17 cellular contexts compared by ENCODE assay signal in genomic region chr11:61645179-61645868, GRCh38. TPM values are rescaled to one million over a fixed set of nuclear protein-coding genes. Genes with fewer than 3 reads are reported as not detected.
DNase-seq lines count a peak whose midpoint lies in the region; ATAC-seq, FAIRE-seq and TF ChIP-seq lines count a peak whose summit lies in the region.
"Had no signal": no experiment of that assay in that cellular context is flagged by ENCODE, and none has a peak within 500 bp of the region (broad histone marks: within the 10 kb centered on the region; RNA-seq: fewer than 3 reads in every experiment).

No MANE protein-coding gene starts in this region.

- FAIRE-seq in A549 (lab: Jason Lieb, UNC), result no peak
- FAIRE-seq: H54, RCC 7860 had no signal

- no peak for TF ChIP-seq EP300 in A549 (IDR thresholded peaks at IDR 0.05)

- H3K9me3 ChIP-seq in A549 (no peaks in the 10 kb centered on the region), RWPE2 (ENCODE audit: severe bottlenecking) (no peaks in the 10 kb centered on the region), right atrium auricular region (no peaks in the 10 kb centered on the region), tibial artery (no peaks in the 10 kb centered on the region)

- POLR2A ChIA-PET in A549 (lab: Yijun Ruan, JAX), result no interaction called here

- DNase-seq in A549 (ENCODE audit: low read depth in 1 of 2, low spot score in 1 of 2), result no peak
- DNase-seq in LHCN-M2 (ENCODE audit: low read depth), result peak; percentile 27
- DNase-seq in RWPE2 (ENCODE audit: low spot score), result no peak
- DNase-seq in right atrium auricular region (ENCODE audit: low spot score), result no peak
- DNase-seq in activated T-cell treated with anti-CD3 and anti-CD28 coated beads, Interleukin-2, amount 50 U/mL, for 72 hours, result no peak
- DNase-seq in tibial artery, result no peak
- DNase-seq in inferior parietal cortex (ENCODE audit: extremely low spot score), result no peak
- DNase-seq: activated CD4-positive, alpha-beta T cell treated with anti-CD3 and anti-CD28 coated beads, Interleukin-2, amount 50 U/mL, for 4 hours; aorta; COR-L47; dermis blood vessel endothelial cell; mesendoderm; NCI-H2227 treated with DMSO at 0.1 percent for 48 hours; stimulated activated CD4-positive, alpha-beta T cell treated with anti-CD3 and anti-CD28 coated beads, Interleukin-12 subunit alpha, Interleukin-12 subunit beta, amount 100 ng/mL, for 4 hours had no signal

- CTCF ChIA-PET in A549 (lab: Yijun Ruan, JAX), result interaction anchor here (0.6 to 3.1 kb wide), 9 partner anchors 17 to 210 kb away, joined by 3 to 14 read pairs (median 4); no protein-coding TSS in a partner anchor

- no peak overlapping the region for H3K27ac Mint-ChIP-seq in activated T-cell treated with anti-CD3 and anti-CD28 coated beads, Interleukin-2, amount 50 U/mL, for 72 hours

- no peak overlapping the region for H3K4me2 ChIP-seq in A549

- TF ChIP-seq CTCF in A549 (IDR thresholded peaks at IDR 0.05) (no peak), RWPE2 (IDR thresholded peaks at IDR 0.05; ENCODE audit: poor library complexity, severe bottlenecking) (no peak), right atrium auricular region (IDR thresholded peaks at IDR 0.05) (no peak), tibial artery (IDR thresholded peaks at IDR 0.05) (no peak)

- no peaks in the 10 kb centered on the region for H3K9me3 Mint-ChIP-seq in activated T-cell treated with anti-CD3 and anti-CD28 coated beads, Interleukin-2, amount 50 U/mL, for 72 hours

- intact Hi-C loops in tibial artery (cut with DNase I; ENCODE audit: low total_unique reads), result no loop called here

- no peak for TF ChIP-seq RAD21 in A549 (conservative IDR thresholded peaks at IDR 0.05 in 1 of 2, IDR thresholded peaks at IDR 0.05 in 1 of 2)

- no peak overlapping the region for H3K4me3 ChIP-seq in A549
- H3K4me3 ChIP-seq in RWPE2 (ENCODE audit: severe bottlenecking), result no peak overlapping the region
- H3K4me3 ChIP-seq in right atrium auricular region, result no peak overlapping the region
- no peak overlapping the region for H3K4me3 ChIP-seq in tibial artery

- H3K27me3 Mint-ChIP-seq in activated T-cell treated with anti-CD3 and anti-CD28 coated beads, Interleukin-2, amount 50 U/mL, for 72 hours (ENCODE audit: low read depth), result peaks cover 6% of the 10 kb centered on the region

- no peak for TF ChIP-seq POLR2A in A549 (IDR thresholded peaks at IDR 0.05; ENCODE audit: low read length)

- H3K4me1 Mint-ChIP-seq in activated T-cell treated with anti-CD3 and anti-CD28 coated beads, Interleukin-2, amount 50 U/mL, for 72 hours (ENCODE audit: low read depth), result no peaks in the 10 kb centered on the region

- WGBS in A549 (ENCODE audit: missing lambda C conversion rate), result 69% methylated on average over 9 of the region's 9 CpGs

- no peak overlapping the region for H3K4me3 Mint-ChIP-seq in activated T-cell treated with anti-CD3 and anti-CD28 coated beads, Interleukin-2, amount 50 U/mL, for 72 hours

- H3K27me3 ChIP-seq in RWPE2 (ENCODE audit: insufficient read depth, poor library complexity, severe bottlenecking) (no peaks in the 10 kb centered on the region), right atrium auricular region (no peaks in the 10 kb centered on the region), tibial artery (peaks cover 0 to 9% of the 10 kb centered on the region in 2 donors)

- ATAC-seq in A549, result peak; percentile 30 to 31; a peak in 2 of 6 replicates
- 0 out of 3 replicates have a peak, but pooled peaks have one; percentile 14 for ATAC-seq in RWPE2 (ENCODE audit: low read depth)
- no peak for ATAC-seq in HG02798 (IDR thresholded peaks at IDR 0.05; ENCODE audit: poor library complexity, unreplicated experiment)
- ATAC-seq in activated T-cell treated with anti-CD3 and anti-CD28 coated beads, Interleukin-2, amount 50 U/mL, for 72 hours (replicated peaks in 1 of 2), result no peak

- H3K27ac ChIP-seq in A549 (no peak overlapping the region), RWPE2 (ENCODE audit: poor library complexity, severe bottlenecking) (no peak overlapping the region), right atrium auricular region (peak overlapping the region; percentile 8 to 31), tibial artery (no peak overlapping the region)

- H3K36me3 ChIP-seq in RWPE2 (ENCODE audit: low read depth) (no peaks in the 10 kb centered on the region), right atrium auricular region (no peaks in the 10 kb centered on the region), tibial artery (no peaks in the 10 kb centered on the region)

- H3K36me3 Mint-ChIP-seq in activated T-cell treated with anti-CD3 and anti-CD28 coated beads, Interleukin-2, amount 50 U/mL, for 72 hours (ENCODE audit: insufficient read depth in 2 of 2), result no peaks in the 10 kb centered on the region

- no peaks in the 10 kb centered on the region for H3K4me1 ChIP-seq in A549
- H3K4me1 ChIP-seq in RWPE2 (ENCODE audit: insufficient read depth, poor library complexity, severe bottlenecking), result no peaks in the 10 kb centered on the region
- H3K4me1 ChIP-seq in right atrium auricular region, result no peaks in the 10 kb centered on the region
- no peaks in the 10 kb centered on the region for H3K4me1 ChIP-seq in tibial artery

TF ChIP-seq in A549, 52 proteins besides CTCF, POLR2A, EP300 and RAD21:
- TF ChIP-seq TP53 (CRISPR knock-in tag; IDR thresholded peaks at IDR 0.05) (no peak), NFE2L2 (conservative IDR thresholded peaks at IDR 0.05; ENCODE audit: low read length) (no peak), FOSB (CRISPR knock-in tag; IDR thresholded peaks at IDR 0.05) (no peak), BHLHE40 (IDR thresholded peaks at IDR 0.05; ENCODE audit: low read depth, low read length) (no peak), HES2 (IDR thresholded peaks at IDR 0.05) (no peak), HEYL (CRISPR knock-in tag; IDR thresholded peaks at IDR 0.05) (no peak), MYC (IDR thresholded peaks at IDR 0.05; ENCODE audit: borderline replicate concordance, low read length) (no peak), ELK1 (IDR thresholded peaks at IDR 0.05; ENCODE audit: low read depth, low read length) (no peak), RCOR1 (IDR thresholded peaks at IDR 0.05; ENCODE audit: low read depth, low read length) (no peak), PHF8 (IDR thresholded peaks at IDR 0.05; ENCODE audit: borderline replicate concordance, low read depth) (no peak), PBX3 (IDR thresholded peaks at IDR 0.05) (no peak), MAZ (IDR thresholded peaks at IDR 0.05; ENCODE audit: borderline replicate concordance, low read depth, low read length) (no peak), ZFP36 (IDR thresholded peaks at IDR 0.05; ENCODE audit: borderline replicate concordance, partially characterized antibody) (no peak), EHMT2 (IDR thresholded peaks at IDR 0.05; ENCODE audit: low read depth) (no peak), POLR2AphosphoS2 (conservative IDR thresholded peaks at IDR 0.05; ENCODE audit: low read length) (no peak), NPAS2 (CRISPR knock-in tag; IDR thresholded peaks at IDR 0.05; ENCODE audit: borderline replicate concordance) (no peak), BCL3 (IDR thresholded peaks at IDR 0.05) (no peak)

RNA-seq across cellular contexts. Expression of gene DAGLA, which starts 34.9 kb away (rescaled TPM):
- polyA plus RNA-seq in A549 (2011; rRNA removed) (0.93 and 1.2 TPM in 2 replicates), A549 (2017; fragmentation: RNase III; extraction: RNeasy Plus Mini Kit Qiagen cat#74134 plus additional on column Dnase treatment) (2.2 to 2.5 TPM (median 2.5 TPM) in 3 replicates)
- 2.3 and 3.7 TPM in 2 replicates for polyA plus RNA-seq in A549 (2012; cell fraction: cytosol; rRNA removed)
- 6.3 and 8.7 TPM in 2 replicates for polyA plus RNA-seq in A549 (2012; cell fraction: nucleus; rRNA removed)
- 2.0 and 2.3 TPM in 2 replicates for polyA minus RNA-seq in A549 (2011; rRNA and poly(A)+ RNA removed)
- total RNA-seq in LHCN-M2 (2014; rRNA removed) (3.8 and 4.0 TPM in 2 replicates), right atrium auricular region (1 to 10 TPM; 3.9 to 5.7 TPM)
- polyA plus RNA-seq in LHCN-M2 (2012), result 1.7 TPM
- total RNA-seq in activated T-cell treated with anti-CD3 and anti-CD28 coated beads, Interleukin-2, amount 50 U/mL, for 72 hours, result under 1 TPM; 0.05 to 0.09 TPM

Comparison
In these comparisons a context has a peak if more than half of its experiments do, and no peak if none do; other contexts are left out.
1. ATAC-seq: peak in A549 (2 of 2) and RWPE2 (single experiment); none in HG02798 (single experiment) and activated T-cell treated with anti-CD3 and anti-CD28 coated beads, Interleukin-2, amount 50 U/mL, for 72 hours (0 of 2).
2. H3K27ac ChIP-seq: peak in right atrium auricular region (2 of 2); none in A549 (0 of 2), RWPE2 (single experiment) and tibial artery (0 of 2).